In genomic region chr2:96011129-96011455, GRCh38 we compare ENCODE assay signal across 8 cellular contexts. TPM values are rescaled to one million over a fixed set of nuclear protein-coding genes. Genes with fewer than 3 reads are reported as not detected.
DNase-seq lines count a peak whose midpoint lies in the region; ATAC-seq, FAIRE-seq and TF ChIP-seq lines count a peak whose summit lies in the region.
"Not testable (repeated sequence)": the region's sequence is repeated elsewhere in the genome, so short reads cannot be mapped to it uniquely, and the experiment has no call there.

No MANE protein-coding gene starts in this region.

- not testable (repeated sequence) for H3K27ac ChIP-seq in OCI-LY3 (ENCODE audit: low read length); endothelial cell of umbilical vein (ENCODE audit: insufficient read depth, low read depth, low read length)

- H3K9ac ChIP-seq in OCI-LY3 (ENCODE audit: low read length) = peak overlapping the region; percentile 30; the same call in 1 of the 2 replicates
- not testable (repeated sequence) for H3K9ac ChIP-seq in endothelial cell of umbilical vein (replicated peaks; ENCODE audit: extremely low read depth, insufficient read depth, low read length)

- CTCF ChIA-PET in endothelial cell of umbilical vein (lab: Charles Lee) = not testable (repeated sequence)

- FAIRE-seq in endothelial cell of umbilical vein (lab: Jason Lieb, UNC) = peak; percentile 59

- TF ChIP-seq CTCF in AG09319 (IDR thresholded peaks at IDR 0.05; ENCODE audit: low read depth, low read length) (peak; percentile 14), OCI-LY3 (IDR thresholded peaks at IDR 0.05; ENCODE audit: low read depth, low read length) (peak; percentile 24; the same call in 1 of the 2 replicates), endothelial cell of umbilical vein (IDR thresholded peaks at IDR 0.05; ENCODE audit: extremely low read depth in 1 of 2, insufficient read depth in 1 of 2, low read depth in 1 of 2, low read length in 2 of 2) (peak in 1 of 2 donors; percentile 31)

- not testable (repeated sequence) for H3K27me3 ChIP-seq in OCI-LY3 (ENCODE audit: low read depth, low read length); endothelial cell of umbilical vein (ENCODE audit: control insufficient read depth in 2 of 2, insufficient read depth in 2 of 2, low read length in 2 of 2)

- dilution Hi-C loops in endothelial cell of umbilical vein (cut with MboI; ENCODE audit: extremely low pct_ligation_motif_present, low sequenced_read_pairs) = not testable (repeated sequence)

- DNase-seq in AG09319 (ENCODE audit: extremely low read depth, low read depth); sciatic nerve (ENCODE audit: low spot score): not testable (repeated sequence)
- peak; percentile 42 for DNase-seq in endothelial cell of umbilical vein (ENCODE audit: low read depth, low spot score)
- DNase-seq in left kidney (ENCODE audit: low read depth, low spot score) = peak; percentile 45

- peak overlapping the region; percentile 61 for H3K4me2 ChIP-seq in OCI-LY3 (ENCODE audit: low read length)
- H3K4me2 ChIP-seq in endothelial cell of umbilical vein (ENCODE audit: insufficient read depth, low read length) = not testable (repeated sequence)

- H3K9me1 ChIP-seq in endothelial cell of umbilical vein (replicated peaks; ENCODE audit: control insufficient read depth, extremely low read depth, insufficient read depth, low read length) = not testable (repeated sequence)

- H3K27me3 Mint-ChIP-seq in activated T-helper 17 cell treated with anti-CD3 and anti-CD28 coated beads, Interleukin-2, amount 50 U/mL, for 72 hours = not testable (repeated sequence)

- H3K36me3 ChIP-seq in OCI-LY3 (replicated peaks; ENCODE audit: low read depth, low read length); endothelial cell of umbilical vein (ENCODE audit: control insufficient read depth in 2 of 2, extremely low read depth in 1 of 2, insufficient read depth in 2 of 2, low read length in 2 of 2): not testable (repeated sequence)

- not testable (repeated sequence) for BruUV-seq in endothelial cell of umbilical vein (replicated peaks; lab: Mats Ljungman, UMichigan)

- TF ChIP-seq POLR2A in endothelial cell of umbilical vein (IDR thresholded peaks at IDR 0.05; ENCODE audit: low read depth, low read length) = not testable (repeated sequence)

- peak; percentile 25 for ATAC-seq in GM18867 (IDR thresholded peaks at IDR 0.05; ENCODE audit: unreplicated experiment)
- peak; percentile 19 for ATAC-seq in HG03039 (IDR thresholded peaks at IDR 0.05; ENCODE audit: unreplicated experiment)
- ATAC-seq in activated T-helper 17 cell treated with anti-CD3 and anti-CD28 coated beads, Interleukin-2, amount 50 U/mL, for 72 hours (replicated peaks) = peak; percentile 35
- ATAC-seq in sciatic nerve = peak; percentile 40

- H3K9me3 ChIP-seq in OCI-LY3 (ENCODE audit: insufficient read depth, low read length); endothelial cell of umbilical vein (replicated peaks; ENCODE audit: control insufficient read depth, insufficient read depth, low read length): not testable (repeated sequence)

- H2AFZ ChIP-seq in OCI-LY3 (ENCODE audit: low read depth, low read length); endothelial cell of umbilical vein (ENCODE audit: low read depth, low read length): not testable (repeated sequence)

- peak overlapping the region; percentile 72 for H3K4me3 ChIP-seq in OCI-LY3 (ENCODE audit: low read length)
- H3K4me3 ChIP-seq in endothelial cell of umbilical vein (replicated peaks in 1 of 3; ENCODE audit: insufficient read depth in 1 of 3, low read depth in 1 of 3, low read length in 3 of 3) = not testable (repeated sequence)

- H3K4me1 ChIP-seq in OCI-LY3 (ENCODE audit: low read length); endothelial cell of umbilical vein (ENCODE audit: control insufficient read depth, extremely low read depth, insufficient read depth, low read length): not testable (repeated sequence)

- H4K20me1 ChIP-seq in OCI-LY3 (ENCODE audit: insufficient read depth, low read length); endothelial cell of umbilical vein (replicated peaks; ENCODE audit: control insufficient read depth, extremely low read depth, insufficient read depth, low read length): not testable (repeated sequence)

- H3K36me3 Mint-ChIP-seq in activated T-helper 17 cell treated with anti-CD3 and anti-CD28 coated beads, Interleukin-2, amount 50 U/mL, for 72 hours (ENCODE audit: low read depth) = not testable (repeated sequence)

- not testable (repeated sequence) for H3K4me1 Mint-ChIP-seq in activated T-helper 17 cell treated with anti-CD3 and anti-CD28 coated beads, Interleukin-2, amount 50 U/mL, for 72 hours

- H3K4me3 Mint-ChIP-seq in activated T-helper 17 cell treated with anti-CD3 and anti-CD28 coated beads, Interleukin-2, amount 50 U/mL, for 72 hours = peak overlapping the region; percentile 52

- POLR2A ChIA-PET in endothelial cell of umbilical vein (lab: Charles Lee) = not testable (repeated sequence)

- H3K79me2 ChIP-seq in OCI-LY3 (ENCODE audit: low read length); endothelial cell of umbilical vein (ENCODE audit: control insufficient read depth, insufficient read depth, low read length): not testable (repeated sequence)

- intact Hi-C loops in endothelial cell of umbilical vein (cut with micrococcal nuclease); sciatic nerve (cut with DNase I): not testable (repeated sequence)

- H3K27ac Mint-ChIP-seq in activated T-helper 17 cell treated with anti-CD3 and anti-CD28 coated beads, Interleukin-2, amount 50 U/mL, for 72 hours = not testable (repeated sequence)

- not testable (repeated sequence) for H3K9me3 Mint-ChIP-seq in activated T-helper 17 cell treated with anti-CD3 and anti-CD28 coated beads, Interleukin-2, amount 50 U/mL, for 72 hours

RNA-seq across cellular contexts. Expression of gene ANKRD36C, which starts 19.5 kb away (rescaled TPM):
- total RNA-seq in activated T-helper 17 cell treated with anti-CD3 and anti-CD28 coated beads, Interleukin-2, amount 50 U/mL, for 72 hours = 10 to 100 TPM; 67.1 to 74.0 TPM
- total RNA-seq in endothelial cell of umbilical vein = 92.8 and 108 TPM in 2 replicates
- polyA plus RNA-seq in endothelial cell of umbilical vein = 2.3 and 4.4 TPM in 2 replicates
- polyA plus RNA-seq in endothelial cell of umbilical vein (2011; cell fraction: cytosol; rRNA removed) = 2.1 and 2.2 TPM in 2 replicates
- polyA plus RNA-seq in endothelial cell of umbilical vein (2011; cell fraction: nucleus; rRNA removed) = 62.3 and 78.4 TPM in 2 replicates
- polyA plus RNA-seq in endothelial cell of umbilical vein (2012) = 12.4 and 13.9 TPM in 2 replicates
- polyA minus RNA-seq in endothelial cell of umbilical vein = 124 and 126 TPM in 2 replicates
- 5.8 TPM for polyA minus RNA-seq in endothelial cell of umbilical vein (2011; cell fraction: cytosol; rRNA and poly(A)+ RNA removed)
- polyA minus RNA-seq in endothelial cell of umbilical vein (2011; cell fraction: nucleus; rRNA and poly(A)+ RNA removed) = 401 and 478 TPM in 2 replicates
- 81.0 TPM for total RNA-seq in sciatic nerve

RNA-seq across cellular contexts. Expression of gene GPAT2, which starts 23.6 kb away (rescaled TPM):
- total RNA-seq in activated T-helper 17 cell treated with anti-CD3 and anti-CD28 coated beads, Interleukin-2, amount 50 U/mL, for 72 hours = 10 to 100 TPM in 1 of 2 donors, 1 to 10 TPM in 1; 2.7 to 28.2 TPM
- total RNA-seq in endothelial cell of umbilical vein (6.6 and 14.2 TPM in 2 replicates), sciatic nerve (11.1 TPM)
- polyA plus RNA-seq in endothelial cell of umbilical vein = 10.3 and 11.1 TPM in 2 replicates
- polyA plus RNA-seq in endothelial cell of umbilical vein (2011; cell fraction: cytosol; rRNA removed) = 8.8 and 8.9 TPM in 2 replicates
- 36.6 TPM in 2 replicates for polyA plus RNA-seq in endothelial cell of umbilical vein (2011; cell fraction: nucleus; rRNA removed)
- 0.55 and 0.62 TPM in 2 replicates for polyA plus RNA-seq in endothelial cell of umbilical vein (2012)
- 8.6 and 8.8 TPM in 2 replicates for polyA minus RNA-seq in endothelial cell of umbilical vein
- not detected for polyA minus RNA-seq in endothelial cell of umbilical vein (2011; cell fraction: cytosol; rRNA and poly(A)+ RNA removed)
- 5.4 and 6.4 TPM in 2 replicates for polyA minus RNA-seq in endothelial cell of umbilical vein (2011; cell fraction: nucleus; rRNA and poly(A)+ RNA removed)
